Comparison of ENCODE assay signal across 8 cellular contexts in genomic region chr1:3747522-3747848, GRCh38. TPM values are rescaled to one million over a fixed set of nuclear protein-coding genes. Genes with fewer than 3 reads are reported as not detected.
DNase-seq lines count a peak whose midpoint lies in the region; ATAC-seq and TF ChIP-seq lines count a peak whose summit lies in the region.

No MANE protein-coding gene starts in this region.

- no peaks in the 10 kb centered on the region for H3K27me3 ChIP-seq in WERI-Rb-1 (ENCODE audit: insufficient read depth, low read depth, severe bottlenecking)
- peaks cover 0 to 7% (median 0%) of the 10 kb centered on the region in 3 donors for H3K27me3 ChIP-seq in sigmoid colon

- no peak for ATAC-seq in HG02870 (IDR thresholded peaks at IDR 0.05; ENCODE audit: unreplicated experiment)

- H3K4me1 ChIP-seq in sigmoid colon = peaks cover 0 to 34% (median 24%) of the 10 kb centered on the region in 4 donors

- H3K9me3 ChIP-seq in WERI-Rb-1 (ENCODE audit: severe bottlenecking) (no peaks in the 10 kb centered on the region), sigmoid colon (no peaks in the 10 kb centered on the region)

- peaks cover 10% of the 10 kb centered on the region for H3K36me3 ChIP-seq in WERI-Rb-1
- H3K36me3 ChIP-seq in sigmoid colon = peaks cover 0 to 18% (median 2%) of the 10 kb centered on the region in 4 donors

- intact Hi-C loops in sigmoid colon (cut with DNase I) = loop anchor here (2.0 to 5.0 kb wide), 3 partner anchors 25 to 155 kb away; partner anchors contain the start of genes C1orf174, LRRC47 and SMIM1

- H3K4me3 ChIP-seq in GM08714 (ENCODE audit: low read length) (peak overlapping the region; percentile 78), WERI-Rb-1 (ENCODE audit: low read depth, low read length) (peak overlapping the region; percentile 73), fibroblast of pulmonary artery (replicated peaks; ENCODE audit: low read depth, low read length) (peak overlapping the region; percentile 67), sigmoid colon (peak overlapping the region; percentile 57 to 91 (median 74))

- WGBS in sigmoid colon, 2 donors = 18 to 41% methylated on average over 6 of the region's 6 CpGs

- no peak for TF ChIP-seq CTCF in WERI-Rb-1 (IDR thresholded peaks at IDR 0.05; ENCODE audit: low read depth, low read length)
- no peak for TF ChIP-seq CTCF in fibroblast of pulmonary artery (IDR thresholded peaks at IDR 0.05; ENCODE audit: low read length, missing control alignments)
- TF ChIP-seq CTCF in sigmoid colon (IDR thresholded peaks at IDR 0.05) = no peak

- H3K27ac ChIP-seq in WERI-Rb-1 = no peak overlapping the region
- peak overlapping the region; percentile 74 to 87 (median 79) for H3K27ac ChIP-seq in sigmoid colon

- no peak for TF ChIP-seq EP300 in sigmoid colon (IDR thresholded peaks at IDR 0.05)

- no peak for DNase-seq in WERI-Rb-1
- DNase-seq in fibroblast of pulmonary artery (ENCODE audit: low read depth) = no peak
- no peak for DNase-seq in sigmoid colon
- DNase-seq in NCI-H82 treated with DMSO at 0.1 percent for 48 hours (lab: John Stamatoyannopoulos, UW; ENCODE audit: unreplicated experiment) = no peak
- no peak for DNase-seq in iPS-NIHi11 (ENCODE audit: low spot score)
- no peak for DNase-seq in NCI-H146 (lab: John Stamatoyannopoulos, UW)

- no peak for TF ChIP-seq POLR2A in sigmoid colon (IDR thresholded peaks at IDR 0.05)

RNA-seq across cellular contexts. Expression of gene CCDC27, which starts 4.8 kb away (rescaled TPM):
- not detected for total RNA-seq in sigmoid colon
- not detected for polyA plus RNA-seq in sigmoid colon

RNA-seq across cellular contexts. Expression of gene SMIM1, which starts 25.1 kb away (rescaled TPM):
- total RNA-seq in sigmoid colon = 1 to 10 TPM in 3 of 4 donors, not detected in 1; 6.1 to 8.6 (median 7.5) TPM
- polyA plus RNA-seq in sigmoid colon = 10 to 100 TPM in 1 of 3 donors, 1 to 10 TPM in 2; 2.7 to 10.8 (median 3.7) TPM

RNA-seq across cellular contexts. Expression of gene LRRC47, which starts 48.8 kb away (rescaled TPM):
- 10 to 100 TPM; 26.7 to 36.4 (median 31.2) TPM for total RNA-seq in sigmoid colon
- polyA plus RNA-seq in sigmoid colon = 10 to 100 TPM; 11.4 to 25.9 (median 13.2) TPM
